In genomic region chr17:42564815-42565522, GRCh38 we compare ENCODE assay signal across 16 cellular contexts. TPM values are rescaled to one million over a fixed set of nuclear protein-coding genes. Genes with fewer than 3 reads are reported as not detected.
DNase-seq lines count a peak whose midpoint lies in the region; ATAC-seq, FAIRE-seq and TF ChIP-seq lines count a peak whose summit lies in the region.
"Had no signal": no experiment of that assay in that cellular context is flagged by ENCODE, and none has a peak within 500 bp of the region (broad histone marks: within the 10 kb centered on the region; RNA-seq: fewer than 3 reads in every experiment).

No MANE protein-coding gene starts in this region.

- H3K27ac Mint-ChIP-seq in activated naive CD4-positive, alpha-beta T cell treated with anti-CD3 and anti-CD28 coated beads, Interleukin-2, amount 50 U/mL, for 24 hours = peak overlapping the region; percentile 62
- no peak overlapping the region for H3K27ac Mint-ChIP-seq in activated naive CD4-positive, alpha-beta T cell treated with anti-CD3 and anti-CD28 coated beads, Interleukin-2, amount 10 ng/mL, durations not matched to agents 7 days and 5 days
- peak overlapping the region in 1 of 3 donors; percentile 94 for H3K27ac Mint-ChIP-seq in IgD-negative memory B cell
- peak overlapping the region in 4 of 6 donors; percentile 17 to 88 (median 56) for H3K27ac Mint-ChIP-seq in immature natural killer cell
- H3K27ac Mint-ChIP-seq in stimulated activated memory B cell treated with anti-CD40 and anti-IgM and Interleukin-4, amounts not matched to agents 10 μg/mL and 1 μg/mL and 100 μg/mL, for 72 hours = peak overlapping the region; percentile 90

- no peaks in the 10 kb centered on the region for H3K27me3 Mint-ChIP-seq in activated naive CD4-positive, alpha-beta T cell treated with anti-CD3 and anti-CD28 coated beads, Interleukin-2, amount 50 U/mL, for 24 hours
- H3K27me3 Mint-ChIP-seq in activated naive CD4-positive, alpha-beta T cell treated with anti-CD3 and anti-CD28 coated beads, Interleukin-2, amount 10 ng/mL, durations not matched to agents 7 days and 5 days = peaks cover 12% of the 10 kb centered on the region
- H3K27me3 Mint-ChIP-seq in IgD-negative memory B cell (no peaks in the 10 kb centered on the region), immature natural killer cell (ENCODE audit: low read depth in 3 of 3) (peaks cover 17 to 26% (median 19%) of the 10 kb centered on the region in 3 donors)
- H3K27me3 Mint-ChIP-seq in stimulated activated memory B cell treated with anti-CD40 and anti-IgM and Interleukin-4, amounts not matched to agents 10 μg/mL and 1 μg/mL and 100 μg/mL, for 72 hours = no peaks in the 10 kb centered on the region

- no peak for FAIRE-seq in urothelium cell line (lab: Jason Lieb, UNC)
- FAIRE-seq: endometrium had no signal

- no peak for DNase-seq in activated naive CD4-positive, alpha-beta T cell treated with anti-CD3 and anti-CD28 coated beads, Interleukin-2, amount 10 ng/mL, durations not matched to agents 7 days and 5 days
- DNase-seq in immature natural killer cell (no peak), HEK293T (ENCODE audit: extremely low spot score) (no peak), urothelium cell line (ENCODE audit: low spot score) (no peak), HuH-7 (ENCODE audit: low spot score) (no peak)
- DNase-seq: foreskin keratinocyte, HCEC 1CT, IMR-90, NCI-H69, occipital lobe, sigmoid colon, transverse colon had no signal

- H3K9me3 Mint-ChIP-seq in activated naive CD4-positive, alpha-beta T cell treated with anti-CD3 and anti-CD28 coated beads, Interleukin-2, amount 50 U/mL, for 24 hours = no peaks in the 10 kb centered on the region
- no peaks in the 10 kb centered on the region for H3K9me3 Mint-ChIP-seq in activated naive CD4-positive, alpha-beta T cell treated with anti-CD3 and anti-CD28 coated beads, Interleukin-2, amount 10 ng/mL, durations not matched to agents 7 days and 5 days
- H3K9me3 Mint-ChIP-seq in IgD-negative memory B cell = no peaks in the 10 kb centered on the region
- H3K9me3 Mint-ChIP-seq in immature natural killer cell = no peaks in the 10 kb centered on the region
- H3K9me3 Mint-ChIP-seq in stimulated activated memory B cell treated with anti-CD40 and anti-IgM and Interleukin-4, amounts not matched to agents 10 μg/mL and 1 μg/mL and 100 μg/mL, for 72 hours = no peaks in the 10 kb centered on the region

- H3K4me3 Mint-ChIP-seq in activated naive CD4-positive, alpha-beta T cell treated with anti-CD3 and anti-CD28 coated beads, Interleukin-2, amount 50 U/mL, for 24 hours = peak overlapping the region; percentile 11
- H3K4me3 Mint-ChIP-seq in activated naive CD4-positive, alpha-beta T cell treated with anti-CD3 and anti-CD28 coated beads, Interleukin-2, amount 10 ng/mL, durations not matched to agents 7 days and 5 days = no peak overlapping the region
- H3K4me3 Mint-ChIP-seq in IgD-negative memory B cell = peak overlapping the region in 3 of 4 donors; percentile 30 to 95 (median 90)
- peak overlapping the region; percentile 18 to 52 (median 43) for H3K4me3 Mint-ChIP-seq in immature natural killer cell
- no peak overlapping the region for H3K4me3 Mint-ChIP-seq in stimulated activated memory B cell treated with anti-CD40 and anti-IgM and Interleukin-4, amounts not matched to agents 10 μg/mL and 1 μg/mL and 100 μg/mL, for 72 hours

- H3K36me3 Mint-ChIP-seq in activated naive CD4-positive, alpha-beta T cell treated with anti-CD3 and anti-CD28 coated beads, Interleukin-2, amount 50 U/mL, for 24 hours = peaks cover 6% of the 10 kb centered on the region
- H3K36me3 Mint-ChIP-seq in activated naive CD4-positive, alpha-beta T cell treated with anti-CD3 and anti-CD28 coated beads, Interleukin-2, amount 10 ng/mL, durations not matched to agents 7 days and 5 days = peaks cover 42% of the 10 kb centered on the region
- H3K36me3 Mint-ChIP-seq in IgD-negative memory B cell (peaks cover 1% of the 10 kb centered on the region), immature natural killer cell (peaks cover 0 to 12% (median 0%) of the 10 kb centered on the region in 3 donors)
- peaks cover 38% of the 10 kb centered on the region for H3K36me3 Mint-ChIP-seq in stimulated activated memory B cell treated with anti-CD40 and anti-IgM and Interleukin-4, amounts not matched to agents 10 μg/mL and 1 μg/mL and 100 μg/mL, for 72 hours

- CTCF ChIA-PET in activated naive CD4-positive, alpha-beta T cell treated with anti-CD3 and anti-CD28 coated beads, Interleukin-2, amount 10 ng/mL, durations not matched to agents 7 days and 5 days (lab: Charles Lee) = interaction anchor here (1.3 kb wide), 1 partner anchor 16 kb away, joined by 3 read pairs; no protein-coding TSS in a partner anchor
- CTCF ChIA-PET in HEK293T (lab: Yijun Ruan, JAX) = no interaction called here

- peaks cover 40% of the 10 kb centered on the region for H3K4me1 Mint-ChIP-seq in activated naive CD4-positive, alpha-beta T cell treated with anti-CD3 and anti-CD28 coated beads, Interleukin-2, amount 50 U/mL, for 24 hours
- H3K4me1 Mint-ChIP-seq in activated naive CD4-positive, alpha-beta T cell treated with anti-CD3 and anti-CD28 coated beads, Interleukin-2, amount 10 ng/mL, durations not matched to agents 7 days and 5 days = peaks cover 65% of the 10 kb centered on the region
- peaks cover 21 to 26% (median 23%) of the 10 kb centered on the region in 3 donors for H3K4me1 Mint-ChIP-seq in IgD-negative memory B cell
- peaks cover 54 to 57% of the 10 kb centered on the region in 2 donors for H3K4me1 Mint-ChIP-seq in immature natural killer cell
- peaks cover 61% of the 10 kb centered on the region for H3K4me1 Mint-ChIP-seq in stimulated activated memory B cell treated with anti-CD40 and anti-IgM and Interleukin-4, amounts not matched to agents 10 μg/mL and 1 μg/mL and 100 μg/mL, for 72 hours

- POLR2A ChIA-PET in HEK293T (lab: Yijun Ruan, JAX) = interaction anchor here (0.8 to 4.7 kb wide), 7 partner anchors 9 to 113 kb away, joined by 3 to 59 read pairs (median 9); partner anchors contain the start of genes NAGLU, PLEKHH3, PSMC3IP and RETREG3

- ATAC-seq in stimulated activated memory B cell treated with anti-CD40 and anti-IgM and Interleukin-4, amounts not matched to agents 10 μg/mL and 1 μg/mL and 100 μg/mL, for 72 hours = no peak
- ATAC-seq: foreskin keratinocyte had no signal

TF ChIP-seq in HEK293T, 16 proteins besides CTCF, POLR2A, EP300 and RAD21:
- TF ChIP-seq L3MBTL2 (conservative IDR thresholded peaks at IDR 0.05) = no peak
- TF ChIP-seq ELF4 (IDR thresholded peaks at IDR 0.05) = no peak
- TF ChIP-seq SUZ12 (IDR thresholded peaks at IDR 0.05) = no peak
TF ChIP-seq in HEK293T: peak in this region for 0.

RNA-seq across cellular contexts. Expression of gene MLX, which starts 1.9 kb away (rescaled TPM):
- polyA plus RNA-seq in IgD-negative memory B cell (44.8 TPM), immature natural killer cell (10 to 100 TPM; 25.0 to 41.0 (median 30.5) TPM)

RNA-seq across cellular contexts. Expression of gene COASY, which starts 3.0 kb away (rescaled TPM):
- polyA plus RNA-seq in IgD-negative memory B cell (64.9 TPM), immature natural killer cell (100 to 1,000 TPM in 1 of 3 donors, 10 to 100 TPM in 2; 54.1 to 136 (median 72.5) TPM)

RNA-seq across cellular contexts. Expression of gene HSD17B1, which starts 12.2 kb away (rescaled TPM):
- polyA plus RNA-seq in IgD-negative memory B cell (0.39 TPM), immature natural killer cell (1 to 10 TPM in 1 of 3 donors, under 1 TPM in 1, not detected in 1; 0.99 to 1.9 TPM)

RNA-seq across cellular contexts. Expression of gene PSMC3IP, which starts 12.6 kb away (rescaled TPM):
- polyA plus RNA-seq in IgD-negative memory B cell (2.9 TPM), immature natural killer cell (1 to 10 TPM in 2 of 3 donors, under 1 TPM in 1; 0.91 to 3.0 (median 1.5) TPM)

RNA-seq across cellular contexts. Expression of gene NAGLU, which starts 28.9 kb away (rescaled TPM):
- polyA plus RNA-seq in IgD-negative memory B cell (14.4 TPM), immature natural killer cell (10 to 100 TPM; 28.1 to 43.5 (median 33.6) TPM)

Comparison
In these comparisons a context has a peak if more than half of its experiments do, and no peak if none do; other contexts are left out.
1. H3K4me3 Mint-ChIP-seq: peak in activated naive CD4-positive, alpha-beta T cell treated with anti-CD3 and anti-CD28 coated beads, Interleukin-2, amount 50 U/mL, for 24 hours (single experiment), IgD-negative memory B cell (3 of 4) and immature natural killer cell (5 of 5); none in activated naive CD4-positive, alpha-beta T cell treated with anti-CD3 and anti-CD28 coated beads, Interleukin-2, amount 10 ng/mL, durations not matched to agents 7 days and 5 days (single experiment) and stimulated activated memory B cell treated with anti-CD40 and anti-IgM and Interleukin-4, amounts not matched to agents 10 μg/mL and 1 μg/mL and 100 μg/mL, for 72 hours (single experiment).